Comparison of ENCODE assay signal across 21 cellular contexts in genomic region chr11:116595305-116595880, GRCh38.
DNase-seq lines count a peak whose midpoint lies in the region; ATAC-seq, FAIRE-seq and TF ChIP-seq lines count a peak whose summit lies in the region.
"Had no signal": no experiment of that assay in that cellular context is flagged by ENCODE, and none has a peak within 500 bp of the region (broad histone marks: within the 10 kb centered on the region; RNA-seq: fewer than 3 reads in every experiment).

No MANE protein-coding gene starts in this region.

- H3K27me3 ChIP-seq in right lobe of liver, result no peaks in the 10 kb centered on the region
- H3K27me3 ChIP-seq: brain microvascular endothelial cell, neural progenitor cell had no signal

- 41% methylated on average over 9 of the region's 13 CpGs for WGBS in right lobe of liver (ENCODE audit: insufficient coverage, low coverage, low lambda C conversion rate, missing lambda C conversion rate)

- TF ChIP-seq CTCF in right lobe of liver (IDR thresholded peaks at IDR 0.05), result no peak

- no peak for FAIRE-seq in GM19239 (lab: Jason Lieb, UNC)
- FAIRE-seq: GM18507 had no signal

- H3K36me3 ChIP-seq in right lobe of liver, result no peaks in the 10 kb centered on the region
- H3K36me3 ChIP-seq: brain microvascular endothelial cell, heart right ventricle, neural progenitor cell had no signal

- no peak overlapping the region for H3K27ac ChIP-seq in right lobe of liver
- H3K27ac ChIP-seq: brain microvascular endothelial cell, heart right ventricle, neural progenitor cell had no signal

- H3K4me3 ChIP-seq in right lobe of liver, result no peak overlapping the region
- H3K4me3 ChIP-seq: heart right ventricle, neural progenitor cell had no signal

- H3K9me3 ChIP-seq in right lobe of liver, result no peaks in the 10 kb centered on the region
- H3K9me3 ChIP-seq: heart right ventricle had no signal

- intact Hi-C loops in right lobe of liver (cut with DNase I), result no loop called here

- TF ChIP-seq POLR2A in right lobe of liver (IDR thresholded peaks at IDR 0.05), result no peak

- DNase-seq in NCI-H2107 treated with DMSO at 0.1 percent for 48 hours (lab: John Stamatoyannopoulos, UW; ENCODE audit: unreplicated experiment) (peak; percentile 54), NCI-H2107 (lab: John Stamatoyannopoulos, UW) (no peak), NCI-H1417 treated with DMSO at 0.1 percent for 48 hours (lab: John Stamatoyannopoulos, UW) (peak; percentile 92), NCI-H748 (lab: John Stamatoyannopoulos, UW; ENCODE audit: unreplicated experiment) (peak; percentile 88), right lobe of liver (peak in 2 of 3 donors; percentile 34 to 49), T-helper 1 cell (no peak), GM19239 (ENCODE audit: insufficient read length, low spot score) (no peak)
- no peak for DNase-seq in stimulated activated CD4-positive, alpha-beta T cell treated with anti-CD3 and anti-CD28 coated beads, Interleukin-4, amount 100 ng/mL, for 1 hour
- DNase-seq: activated CD4-positive, alpha-beta T cell treated with anti-CD3 and anti-CD28 coated beads for 4 hours; activated T-cell treated with anti-CD3 and anti-CD28 coated beads, Interleukin-2, amount 50 U/mL, for 4 hours; brain microvascular endothelial cell; CD8-positive, alpha-beta memory T cell; effector CD8-positive, alpha-beta T cell; GOT3; heart right ventricle; Karpas-422; NCI-H226; substantia nigra; T-helper 17 cell had no signal

- H3K4me1 ChIP-seq in right lobe of liver, result no peaks in the 10 kb centered on the region
- H3K4me1 ChIP-seq: heart right ventricle, neural progenitor cell had no signal

- peak; percentile 63 to 83 (median 74) for ATAC-seq in right lobe of liver
- ATAC-seq: activated T-cell treated with anti-CD3 and anti-CD28 coated beads, Interleukin-2, amount 50 U/mL, for 4 hours; heart right ventricle; T-helper 17 cell had no signal

Comparison
In these comparisons a context has a peak if more than half of its experiments do, and no peak if none do; other contexts are left out.
1. DNase-seq: peak in NCI-H2107 treated with DMSO at 0.1 percent for 48 hours (single experiment), NCI-H1417 treated with DMSO at 0.1 percent for 48 hours (single experiment), NCI-H748 (single experiment) and right lobe of liver (2 of 3); none in NCI-H2107 (single experiment), T-helper 1 cell (0 of 5), GM19239 (single experiment) and stimulated activated CD4-positive, alpha-beta T cell treated with anti-CD3 and anti-CD28 coated beads, Interleukin-4, amount 100 ng/mL, for 1 hour (single experiment).